In the genomic region with DNA sequence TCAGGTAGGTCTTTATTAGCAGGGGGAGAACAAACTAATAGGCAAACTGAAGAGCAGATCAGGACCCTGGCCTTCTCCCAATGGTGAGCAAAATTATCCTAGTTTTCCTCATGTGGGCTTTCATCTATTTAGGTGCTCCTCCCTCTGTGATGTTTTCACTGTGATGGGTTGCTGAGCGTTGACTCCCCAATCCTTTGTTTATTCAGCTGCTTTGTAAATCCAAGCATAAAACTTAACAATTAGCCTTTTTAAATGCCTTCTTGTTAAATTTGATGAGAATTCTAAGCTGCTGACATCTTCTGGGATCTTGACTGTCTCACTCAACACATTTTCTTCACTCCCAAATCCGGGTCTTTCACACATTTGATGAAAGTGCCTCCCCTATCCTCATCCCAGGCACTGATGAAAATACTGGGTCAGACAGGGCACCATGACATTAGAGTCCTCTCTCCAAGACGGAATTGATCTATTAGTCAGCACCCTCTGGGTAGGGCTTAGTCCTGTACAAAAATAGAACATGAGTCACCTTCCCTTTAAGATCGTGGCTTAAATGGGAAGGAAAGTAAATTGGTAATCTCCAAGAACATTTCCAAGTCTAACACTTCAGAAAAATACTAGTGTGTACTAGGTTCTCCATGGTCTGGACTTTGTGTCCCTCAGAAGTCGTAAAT, we compare ENCODE assay signal across 19 cellular contexts.
DNase-seq lines count a peak whose midpoint lies in the region; TF ChIP-seq lines count a peak whose summit lies in the region.
"Had no signal": no experiment of that assay in that cellular context is flagged by ENCODE, and none has a peak within 500 bp of the region (broad histone marks: within the 10 kb centered on the region; RNA-seq: fewer than 3 reads in every experiment).

No MANE protein-coding gene starts in this region.

- TF ChIP-seq CTCF in AG10803 (conservative IDR thresholded peaks at IDR 0.05; ENCODE audit: low read length) (no peak), choroid plexus epithelial cell (conservative IDR thresholded peaks at IDR 0.05; ENCODE audit: low read depth, low read length) (no peak)

- DNase-seq in AG10803 (ENCODE audit: low read depth) (peak; percentile 68), MV-4-11 (lab: John Stamatoyannopoulos, UW) (peak; percentile 86), choroid plexus epithelial cell (ENCODE audit: low read depth) (peak; percentile 1), left kidney (ENCODE audit: low read depth, low spot score) (peak; percentile 11), anterior cingulate cortex (lab: John Stamatoyannopoulos, UW) (no peak), NCI-H345 treated with DMSO at 0.1 percent for 48 hours (lab: John Stamatoyannopoulos, UW; ENCODE audit: unreplicated experiment) (no peak), G401 (ENCODE audit: low spot score) (no peak)
- no peak for DNase-seq in activated CD4-positive, CD25-positive, alpha-beta regulatory T cell (lab: John Stamatoyannopoulos, UW)
- DNase-seq: activated CD4-positive, alpha-beta T cell treated with anti-CD3 and anti-CD28 coated beads, Interleukin-2, amount 50 U/mL, for 1 hour; activated naive CD8-positive, alpha-beta T cell treated with anti-CD3 and anti-CD28 coated beads, Interleukin-2, amount 50 U/mL, for 24 hours; activated T-cell treated with anti-CD3 and anti-CD28 coated beads, Interleukin-2, amount 50 U/mL, for 48 hours; CD8-positive, alpha-beta memory T cell; erythroblast; hypothalamus; left ventricle myocardium inferior; NCI-H2029 treated with DMSO at 0.1 percent for 48 hours; NCI-H774; psoas muscle; SIG-M5 had no signal

- in situ Hi-C loops in G401 (cut with HindIII; ENCODE audit: low sequenced_read_pairs): no loop called here

- H3K4me3 ChIP-seq in AG10803 (ENCODE audit: low read length): no peak overlapping the region
- no peak overlapping the region for H3K4me3 ChIP-seq in choroid plexus epithelial cell (ENCODE audit: low read depth, low read length)
- H3K4me3 ChIP-seq: left ventricle myocardium inferior, psoas muscle had no signal

Comparison
In these comparisons a context has a peak if more than half of its experiments do, and no peak if none do; other contexts are left out.
1. DNase-seq: peak in AG10803 (single experiment), MV-4-11 (single experiment), choroid plexus epithelial cell (single experiment) and left kidney (single experiment); none in anterior cingulate cortex (0 of 58), NCI-H345 treated with DMSO at 0.1 percent for 48 hours (single experiment), G401 (single experiment) and activated CD4-positive, CD25-positive, alpha-beta regulatory T cell (0 of 4).